24 cellular contexts compared by ENCODE assay signal in the genomic region with DNA sequence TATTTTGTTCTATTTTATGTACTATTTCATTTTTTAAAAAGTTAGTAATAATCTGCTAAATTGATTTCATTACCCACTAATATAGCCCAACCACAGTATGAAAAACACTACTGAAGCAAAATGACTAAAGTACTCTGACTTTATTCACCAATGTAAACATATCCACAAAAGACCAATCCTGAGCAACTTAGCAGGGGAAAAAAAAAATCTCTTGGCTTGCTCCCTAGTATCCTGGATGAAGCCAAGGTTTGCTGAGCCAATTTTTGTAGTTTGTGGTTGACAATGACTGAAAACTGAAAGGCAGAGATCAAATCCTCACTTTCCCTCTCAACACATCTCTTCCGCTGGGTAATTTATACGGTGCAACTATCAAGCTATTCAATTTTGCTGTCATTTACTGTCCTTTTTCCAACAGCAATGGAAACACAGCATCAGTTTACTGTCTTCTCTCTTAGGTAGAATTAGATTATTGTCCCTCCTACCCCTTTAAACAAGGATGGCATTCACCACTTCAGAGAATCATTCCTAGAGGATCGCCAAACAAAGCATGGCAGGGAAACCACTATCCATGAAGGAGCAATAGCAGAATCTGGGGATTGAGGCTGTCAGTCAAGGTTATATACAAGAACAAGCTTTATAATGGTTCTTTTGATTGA.
DNase-seq lines count a peak whose midpoint lies in the region; FAIRE-seq and TF ChIP-seq lines count a peak whose summit lies in the region.
"Had no signal": no experiment of that assay in that cellular context is flagged by ENCODE, and none has a peak within 500 bp of the region (broad histone marks: within the 10 kb centered on the region; RNA-seq: fewer than 3 reads in every experiment).

No MANE protein-coding gene starts in this region.

- FAIRE-seq in islet of Langerhans (lab: Jason Lieb, UNC) (peak; percentile 41), urothelium cell line (lab: Jason Lieb, UNC) (no peak)
- FAIRE-seq: A549 had no signal

- TF ChIP-seq CTCF in astrocyte of the spinal cord (IDR thresholded peaks at IDR 0.05; ENCODE audit: low read depth, low read length): no peak

- no peak overlapping the region for H3K4me3 ChIP-seq in astrocyte of the spinal cord (ENCODE audit: low read depth, low read length)
- H3K4me3 ChIP-seq: A549, esophagus squamous epithelium, hepatocyte, ovary, SK-N-MC, suprapubic skin had no signal

- CTCF ChIA-PET in HEK293T (lab: Yijun Ruan, JAX): no interaction called here

- POLR2A ChIA-PET in HEK293T (lab: Yijun Ruan, JAX): no interaction called here

- DNase-seq in AG08395 (ENCODE audit: low spot score) (peak; percentile 19), HEK293T (ENCODE audit: extremely low spot score) (no peak), astrocyte of the spinal cord (ENCODE audit: low read depth, low spot score) (peak; percentile 52), urothelium cell line (ENCODE audit: low spot score) (no peak), SKM-1 treated with dmso at 0.1 percent for 144 hours (lab: John Stamatoyannopoulos, UW; ENCODE audit: unreplicated experiment) (no peak), amniotic stem cell (lab: John Stamatoyannopoulos, UW) (no peak), DMS114 treated with DMSO at 0.1 percent for 48 hours (lab: John Stamatoyannopoulos, UW; ENCODE audit: unreplicated experiment) (no peak)
- DNase-seq: activated CD4-positive, alpha-beta memory T cell treated with anti-CD3 and anti-CD28 coated beads, Interleukin-2, amount 10 ng/mL, durations not matched to agents 7 days and 5 days; activated naive CD4-positive, alpha-beta T cell; C1 segment of cervical spinal cord; esophagus squamous epithelium; KBM-7; kidney; mesendoderm; MV-4-11; natural killer cell; NCI-H1694 treated with DMSO at 0.1 percent for 48 hours; NCI-H226; ovary had no signal

- in situ Hi-C loops in astrocyte of the spinal cord (cut with HindIII; ENCODE audit: low sequenced_read_pairs): no loop called here

TF ChIP-seq in HEK293T, 16 proteins besides CTCF, POLR2A, EP300 and RAD21:
- TF ChIP-seq PKNOX1 (IDR thresholded peaks at IDR 0.05) (peak; percentile 26; the same call in 1 of the 2 replicates), ZNF384 (IDR thresholded peaks at IDR 0.05) (no peak), LEF1 (IDR thresholded peaks at IDR 0.05; ENCODE audit: borderline replicate concordance) (no peak), L3MBTL2 (conservative IDR thresholded peaks at IDR 0.05) (no peak), SP1 (IDR thresholded peaks at IDR 0.05) (no peak)

Comparison
In these comparisons a context has a peak if more than half of its experiments do, and no peak if none do; other contexts are left out.
1. DNase-seq: peak in AG08395 (single experiment) and astrocyte of the spinal cord (single experiment); none in HEK293T (single experiment), urothelium cell line (single experiment), SKM-1 treated with dmso at 0.1 percent for 144 hours (single experiment), amniotic stem cell (single experiment) and DMS114 treated with DMSO at 0.1 percent for 48 hours (single experiment).